ENCODE assay signal across 1 cellular context in the genomic region with DNA sequence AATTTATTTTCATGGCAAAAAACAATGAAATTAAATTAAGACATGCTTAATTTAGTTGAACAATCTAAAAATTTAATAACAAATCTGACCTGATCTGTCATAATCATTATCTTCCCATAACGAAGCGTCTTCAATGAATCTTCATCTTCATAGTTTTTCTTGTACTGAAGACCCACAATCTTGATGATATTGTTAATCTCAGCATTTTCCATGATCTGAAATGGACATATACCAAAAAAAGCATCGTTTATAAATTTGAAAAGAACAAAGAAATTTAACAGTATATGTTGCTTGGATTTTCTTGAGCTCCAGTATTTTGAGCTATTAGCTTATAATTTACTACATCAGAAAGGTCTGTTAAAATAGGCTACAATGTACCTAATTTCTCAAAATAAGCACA.
TF ChIP-seq lines count a peak whose summit lies in the region.

No MANE protein-coding gene starts in this region.

TF ChIP-seq in K562, 482 proteins besides CTCF, POLR2A, EP300 and RAD21:
- TF ChIP-seq HDGF (IDR thresholded peaks at IDR 0.05) (no peak), ZNF316 (IDR thresholded peaks at IDR 0.05) (0 out of 2 replicates have a peak, but pooled peaks have one; percentile 40)
